Comparison of ENCODE assay signal across 11 cellular contexts in the genomic region with DNA sequence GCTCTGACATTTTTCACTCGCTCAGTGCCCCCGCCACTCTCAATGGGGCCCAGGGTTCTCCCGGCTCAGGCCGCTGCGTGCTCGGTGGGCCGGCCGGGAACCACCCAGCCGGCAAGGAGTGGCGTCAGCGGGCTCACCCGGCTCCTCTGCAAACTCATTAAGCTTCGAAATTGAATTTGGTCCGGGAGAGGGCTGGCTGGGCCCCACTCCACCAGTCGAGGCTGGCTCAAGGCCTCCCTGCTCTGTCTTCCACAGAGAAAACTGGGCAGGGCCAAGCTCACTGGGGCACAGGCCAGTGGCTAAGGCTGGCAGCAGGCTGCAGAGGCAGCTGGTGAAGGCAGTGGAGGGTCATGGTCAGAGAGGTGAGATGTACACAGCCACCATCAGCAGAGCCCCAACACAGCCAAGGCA.
"Had no signal": no experiment of that assay in that cellular context is flagged by ENCODE, and none has a peak within 500 bp of the region (broad histone marks: within the 10 kb centered on the region; RNA-seq: fewer than 3 reads in every experiment).

No MANE protein-coding gene starts in this region.

- DNase-seq: activated CD4-positive, alpha-beta T cell treated with anti-CD3 and anti-CD28 coated beads for 4 hours; activated naive CD4-positive, alpha-beta T cell treated with anti-CD3 and anti-CD28 coated beads for 36 hours; esophagus squamous epithelium; foreskin fibroblast; left ventricle myocardium superior; right lobe of liver; spleen; stimulated activated CD4-positive, alpha-beta T cell treated with anti-CD3 and anti-CD28 coated beads, Interleukin-1b, Interleukin-23, amount 100 ng/mL, for 48 hours; stimulated activated naive B cell treated with anti-CD40 and anti-IgM and Interleukin-4, amounts not matched to agents 10 μg/mL and 1 μg/mL and 100 μg/mL, for 72 hours; T-cell; trophoblast cell had no signal

- H3K4me1 ChIP-seq: esophagus squamous epithelium, right lobe of liver, spleen had no signal

- ATAC-seq: left ventricle myocardium superior; right lobe of liver; stimulated activated naive B cell treated with anti-CD40 and anti-IgM and Interleukin-4, amounts not matched to agents 10 μg/mL and 1 μg/mL and 100 μg/mL, for 72 hours; T-cell had no signal

- H3K9me3 ChIP-seq: esophagus squamous epithelium, right lobe of liver, spleen had no signal

- H3K36me3 ChIP-seq: esophagus squamous epithelium, right lobe of liver, spleen had no signal

- H3K27ac ChIP-seq: esophagus squamous epithelium, right lobe of liver, spleen had no signal

- H3K4me3 ChIP-seq: esophagus squamous epithelium, right lobe of liver, spleen had no signal
